8 cellular contexts compared by ENCODE assay signal in genomic region chr22:39076586-39077512, GRCh38. TPM values are rescaled to one million over a fixed set of nuclear protein-coding genes. Genes with fewer than 3 reads are reported as not detected.
A peak's percentile ranks its signal among the peaks of the same experiment; 100 is the strongest.
DNase-seq lines count a peak whose midpoint lies in the region; ATAC-seq lines count a peak whose summit lies in the region.
"Not testable (repeated sequence)": the region's sequence is repeated elsewhere in the genome, so short reads cannot be mapped to it uniquely, and the experiment has no call there.

Gene APOBEC3G (plus strand): TSS chr22:39077275. CDS start chr22:39077362, 87 bp downstream.

- peak; percentile 6 for DNase-seq in GM04503 (ENCODE audit: low read depth)
- DNase-seq in HK-2 (ENCODE audit: unreplicated experiment), result peak; percentile 11
- DNase-seq in adipocyte (ENCODE audit: low read depth), result peak; percentile 48
- peak; percentile 47 for DNase-seq in glomerular visceral epithelial cell (ENCODE audit: extremely low spot score)
- DNase-seq in natural killer cell treated with Interleukin-12 subunit alpha and Interleukin-12 subunit beta and Interleukin-15 and Interleukin-18, amount 100 ng/mL, for 72 hours (ENCODE audit: low spot score), result peak; percentile 88

- not testable (repeated sequence) for H3K27me3 ChIP-seq in adipocyte (replicated peaks; ENCODE audit: control insufficient read depth, insufficient read depth, low read length)

- H3K9ac ChIP-seq in adipocyte (ENCODE audit: low read length), result peak within 1 kb of the TSS; percentile 76

- H3K4me1 ChIP-seq in adipocyte (ENCODE audit: control insufficient read depth, insufficient read depth, low read length), result not testable (repeated sequence)

- peaks cover 31 to 38% of the 10 kb centered on the region in 2 donors for H3K4me1 Mint-ChIP-seq in natural killer cell treated with Interleukin-12 subunit alpha and Interleukin-12 subunit beta and Interleukin-15 and Interleukin-18, amount 100 ng/mL, for 72 hours (ENCODE audit: low read depth in 2 of 2)

- H3K27me3 Mint-ChIP-seq in natural killer cell treated with Interleukin-12 subunit alpha and Interleukin-12 subunit beta and Interleukin-15 and Interleukin-18, amount 100 ng/mL, for 72 hours, result not testable (repeated sequence)

- peak within 1 kb of the TSS; percentile 96 to 98 for H3K27ac Mint-ChIP-seq in natural killer cell treated with Interleukin-12 subunit alpha and Interleukin-12 subunit beta and Interleukin-15 and Interleukin-18, amount 100 ng/mL, for 72 hours

- peak within 1 kb of the TSS; percentile 89 for H3K4me3 Mint-ChIP-seq in natural killer cell treated with Interleukin-12 subunit alpha and Interleukin-12 subunit beta and Interleukin-15 and Interleukin-18, amount 100 ng/mL, for 72 hours

- peak; percentile 66 for ATAC-seq in GM21619 (IDR thresholded peaks at IDR 0.05; ENCODE audit: unreplicated experiment)
- peak; percentile 97 for ATAC-seq in natural killer cell treated with Interleukin-12 subunit alpha and Interleukin-12 subunit beta and Interleukin-15 and Interleukin-18, amount 100 ng/mL, for 72 hours

- not testable (repeated sequence) for H3K9me3 Mint-ChIP-seq in natural killer cell treated with Interleukin-12 subunit alpha and Interleukin-12 subunit beta and Interleukin-15 and Interleukin-18, amount 100 ng/mL, for 72 hours

- peak within 1 kb of the TSS; percentile 27 for H3K27ac ChIP-seq in temporal lobe (ENCODE audit: low read depth, low read length)

- H3K4me3 ChIP-seq in adipocyte (ENCODE audit: low read length), result peak within 1 kb of the TSS; percentile 77

- H3K36me3 Mint-ChIP-seq in natural killer cell treated with Interleukin-12 subunit alpha and Interleukin-12 subunit beta and Interleukin-15 and Interleukin-18, amount 100 ng/mL, for 72 hours, result peaks cover 10% of the 10 kb centered on the region

- H3K36me3 ChIP-seq in adipocyte (ENCODE audit: control insufficient read depth, insufficient read depth, low read length, severe bottlenecking), result not testable (repeated sequence)

- H3K9me3 ChIP-seq in adipocyte (ENCODE audit: control insufficient read depth, low read length), result not testable (repeated sequence)

- intact Hi-C loops in T-helper 2 cell treated with Interferon-gamma antibody and Interleukin-4, amounts not matched to agents 100 ng/mL and 5 ng/mL, for 36 hours (cut with micrococcal nuclease), result not testable (repeated sequence)

RNA-seq across cellular contexts. Expression of gene APOBEC3G, which starts in this region (rescaled TPM):
- total RNA-seq in T-helper 2 cell treated with Interferon-gamma antibody and Interleukin-4, amounts not matched to agents 100 ng/mL and 5 ng/mL, for 36 hours, result 72.5 and 75.8 TPM in 2 replicates
- total RNA-seq in natural killer cell treated with Interleukin-12 subunit alpha and Interleukin-12 subunit beta and Interleukin-15 and Interleukin-18, amount 100 ng/mL, for 72 hours, result 100 to 1,000 TPM; 105 to 169 TPM
- 0.74 TPM for total RNA-seq in temporal lobe

Comparison
In these comparisons a context has a peak if more than half of its experiments do, and no peak if none do; other contexts are left out.
1. Peak in every context shown above with its lines: DNase-seq, ATAC-seq, H3K4me3 ChIP-seq and H3K27ac ChIP-seq.
2. RNA of gene APOBEC3G (total RNA-seq): 105 to 169 TPM in natural killer cell treated with Interleukin-12 subunit alpha and Interleukin-12 subunit beta and Interleukin-15 and Interleukin-18, amount 100 ng/mL, for 72 hours and 72.5 to 75.8 TPM in T-helper 2 cell treated with Interferon-gamma antibody and Interleukin-4, amounts not matched to agents 100 ng/mL and 5 ng/mL, for 36 hours; 0.74 TPM in temporal lobe (single experiment); every median in the first group is over 10 times any median in the second.
3. DNase-seq: peak in every context shown above with its lines; median percentile 88 in natural killer cell treated with Interleukin-12 subunit alpha and Interleukin-12 subunit beta and Interleukin-15 and Interleukin-18, amount 100 ng/mL, for 72 hours; 48 in adipocyte; 47 in glomerular visceral epithelial cell; 11 in HK-2; 6 in GM04503.